6 cellular contexts compared by ENCODE assay signal in the genomic region with DNA sequence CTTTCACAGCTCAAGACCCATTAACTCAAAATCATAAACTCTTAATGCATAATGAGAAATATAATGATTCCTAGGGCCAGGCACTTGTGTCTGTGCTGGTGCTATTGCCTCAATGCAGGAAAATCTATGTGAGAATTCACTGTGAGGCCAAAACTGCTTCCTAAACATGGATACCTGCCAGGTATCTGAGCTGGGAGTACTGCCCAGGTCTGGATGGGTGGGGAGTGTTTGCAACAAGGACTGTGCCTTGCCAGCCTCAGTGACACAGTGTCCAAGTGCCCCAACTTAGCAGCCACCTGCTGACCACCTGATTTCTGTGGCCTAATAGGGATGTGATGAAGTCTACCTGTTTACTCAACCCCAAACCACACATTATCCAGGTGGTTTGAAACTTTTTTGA. TPM values are rescaled to one million over a fixed set of nuclear protein-coding genes. Genes with fewer than 3 reads are reported as not detected.
"Had no signal": no experiment of that assay in that cellular context is flagged by ENCODE, and none has a peak within 500 bp of the region (broad histone marks: within the 10 kb centered on the region; RNA-seq: fewer than 3 reads in every experiment).

No MANE protein-coding gene starts in this region.

RNA-seq across cellular contexts. Expression of a gene that starts 2.2 kb away (rescaled TPM):
- total RNA-seq: H7, HepG2, HT1080 had no signal

RNA-seq across cellular contexts. Expression of a gene that starts 22.2 kb away (rescaled TPM):
- total RNA-seq: GM23338, H7, HepG2 had no signal

RNA-seq across cellular contexts. Expression of a gene that starts 53.9 kb away (rescaled TPM):
- total RNA-seq: GM23338, H1, H7, HFFc6, HT1080 had no signal
